Comparison of ENCODE assay signal across 8 cellular contexts in the genomic region with DNA sequence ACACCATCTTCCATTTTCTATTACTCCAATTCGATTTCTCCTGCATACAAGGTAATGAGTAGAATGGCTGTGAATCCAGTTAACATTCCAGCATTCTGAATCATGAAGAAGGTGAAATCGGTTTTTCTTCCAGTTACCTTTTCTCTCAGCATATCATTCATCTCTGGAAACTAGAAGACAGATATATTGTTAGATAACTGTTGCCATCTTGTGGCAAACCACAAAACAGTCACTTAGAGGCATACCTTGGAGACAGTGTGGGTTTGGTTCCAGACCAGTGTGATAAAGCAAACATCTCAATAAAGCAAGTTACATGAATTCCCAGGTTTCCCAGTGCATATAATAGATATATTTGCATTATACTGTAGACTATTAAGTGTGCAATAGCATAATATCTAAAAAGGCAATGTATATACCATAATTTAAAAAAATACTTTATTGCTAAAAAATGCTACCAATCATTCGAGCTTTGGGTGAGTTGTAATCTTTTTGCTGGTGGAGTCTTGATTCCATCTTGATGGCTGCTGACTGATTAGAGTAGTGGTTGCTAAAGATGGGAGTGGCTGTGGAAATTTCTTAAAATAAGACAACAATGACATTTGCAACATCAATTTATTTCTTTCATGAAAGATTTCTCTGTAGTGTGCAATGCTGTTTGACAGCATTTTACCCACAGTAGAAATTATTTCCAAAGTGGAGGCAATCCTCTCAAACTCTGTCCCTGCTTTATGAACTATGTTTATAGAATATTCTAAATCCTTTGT.
DNase-seq lines count a peak whose midpoint lies in the region; ATAC-seq, FAIRE-seq and TF ChIP-seq lines count a peak whose summit lies in the region.

No MANE protein-coding gene starts in this region.

- H3K9me2 ChIP-seq in OCI-LY7 (ENCODE audit: insufficient read depth, low read length) (no peaks in the 10 kb centered on the region), neural cell (ENCODE audit: insufficient read depth, low read length) (no peaks in the 10 kb centered on the region)

- no peaks in the 10 kb centered on the region; the same call in 1 of the 2 replicates for H4K20me1 ChIP-seq in OCI-LY7 (ENCODE audit: insufficient read depth, low read length)
- H4K20me1 ChIP-seq in neural cell (ENCODE audit: insufficient read depth) = no peaks in the 10 kb centered on the region

- WGBS in endodermal cell (ENCODE audit: insufficient coverage in 1 of 2, insufficient read length in 1 of 2), 2 experiments = 68% methylated on average over 3 of the region's 3 CpGs; no CpG with 5 or more reads in 1 of the 2 experiments

- POLR2A ChIA-PET in OCI-LY7 (lab: Charles Lee) = no interaction called here

- no peak for FAIRE-seq in HTR-8/SVneo (lab: Jason Lieb, UNC)

- H3K4me1 Mint-ChIP-seq in endodermal cell = peaks cover 3% of the 10 kb centered on the region

- no peak overlapping the region for H2AFZ ChIP-seq in OCI-LY7 (ENCODE audit: low read length)
- no peak overlapping the region for H2AFZ ChIP-seq in neural cell (ENCODE audit: low read depth, low read length)

- H3K27ac Mint-ChIP-seq in endodermal cell = no peak overlapping the region

- H3K4me2 ChIP-seq in OCI-LY7 (ENCODE audit: low read length) (no peak overlapping the region), neural cell (ENCODE audit: low read length) (no peak overlapping the region)

- peak; percentile 80 for ATAC-seq in GM21619 (IDR thresholded peaks at IDR 0.05; ENCODE audit: unreplicated experiment)

- TF ChIP-seq RAD21 in neural cell (conservative IDR thresholded peaks at IDR 0.05) = peak; percentile 97

- no peaks in the 10 kb centered on the region for H3K27me3 Mint-ChIP-seq in endodermal cell (ENCODE audit: insufficient read depth)

- intact Hi-C loops in OCI-LY7 (cut with micrococcal nuclease; ENCODE audit: unreplicated experiment) = no loop called here

- H3K4me3 ChIP-seq in OCI-LY7 (ENCODE audit: low read depth, low read length, poor library complexity, severe bottlenecking) (no peak overlapping the region), endodermal cell (ENCODE audit: low read length) (no peak overlapping the region), neural cell (ENCODE audit: low read length) (no peak overlapping the region)

- no peaks in the 10 kb centered on the region for H3K9me3 Mint-ChIP-seq in endodermal cell

- peaks cover 18% of the 10 kb centered on the region; the same call in 1 of the 2 replicates for H3K36me3 ChIP-seq in OCI-LY7 (ENCODE audit: insufficient read depth, low read length)
- peaks cover 22% of the 10 kb centered on the region for H3K36me3 ChIP-seq in endodermal cell (ENCODE audit: control insufficient read depth, insufficient read depth, low read length)
- no peaks in the 10 kb centered on the region for H3K36me3 ChIP-seq in neural cell (ENCODE audit: insufficient read depth, low read length)

- no peaks in the 10 kb centered on the region for H3K79me2 ChIP-seq in OCI-LY7 (ENCODE audit: insufficient read depth, low read depth, low read length)
- no peaks in the 10 kb centered on the region for H3K79me2 ChIP-seq in neural cell (replicated peaks; ENCODE audit: insufficient read depth, low read length)

- peaks cover 17% of the 10 kb centered on the region for H3K36me3 Mint-ChIP-seq in endodermal cell (ENCODE audit: low read depth)

- TF ChIP-seq EP300 in neural cell (conservative IDR thresholded peaks at IDR 0.05; ENCODE audit: poor library complexity, severe bottlenecking) = no peak

- BruUV-seq in OCI-LY7 (replicated peaks; lab: Mats Ljungman, UMichigan) = no TSS peak

- TF ChIP-seq CTCF in OCI-LY7 (conservative IDR thresholded peaks at IDR 0.05; ENCODE audit: low read length) (peak; percentile 77), endodermal cell (conservative IDR thresholded peaks at IDR 0.05) (peak; percentile 77), neural cell (IDR thresholded peaks at IDR 0.05; ENCODE audit: poor library complexity, severe bottlenecking) (peak; percentile 89)

- H3K27me3 ChIP-seq in endodermal cell (ENCODE audit: control insufficient read depth, insufficient read depth, low read length, poor library complexity, severe bottlenecking) = no peaks in the 10 kb centered on the region
- no peaks in the 10 kb centered on the region for H3K27me3 ChIP-seq in neural cell (ENCODE audit: insufficient read depth, low read depth, low read length)

- H3K9ac ChIP-seq in endodermal cell (ENCODE audit: extremely low read depth, low read length, poor library complexity, severe bottlenecking) = no peak overlapping the region
- no peak overlapping the region for H3K9ac ChIP-seq in neural cell (ENCODE audit: low read length)

- H3K4me1 ChIP-seq in OCI-LY7 (ENCODE audit: insufficient read depth, low read length, poor library complexity, severe bottlenecking) (no peaks in the 10 kb centered on the region), endodermal cell (ENCODE audit: control insufficient read depth, insufficient read depth, low read length) (no peaks in the 10 kb centered on the region)

- CTCF ChIA-PET in OCI-LY7 (lab: Charles Lee; ENCODE audit: unreplicated experiment) = no interaction called here

- DNase-seq in stimulated activated CD4-positive, alpha-beta T cell treated with anti-CD3 and anti-CD28 coated beads, Interleukin-4, amount 100 ng/mL, for 24 hours = peak; percentile 7
- DNase-seq in stimulated activated CD4-positive, alpha-beta T cell treated with anti-CD3 and anti-CD28 coated beads, Interleukin-4, amount 100 ng/mL, for 4 hours = no peak
- DNase-seq in HTR-8/SVneo (ENCODE audit: insufficient read length, low spot score) = peak; percentile 22
- DNase-seq in OCI-LY7 (ENCODE audit: low spot score) = peak; percentile 46
- no peak for DNase-seq in endodermal cell
- no peak for DNase-seq in stimulated activated CD8-positive, alpha-beta memory T cell treated with anti-CD3 and anti-CD28 coated beads, Interleukin-4, amount 100 ng/mL, for 48 hours

- H3K27ac ChIP-seq in OCI-LY7 (ENCODE audit: low read depth, low read length, poor library complexity, severe bottlenecking) (no peak overlapping the region), endodermal cell (ENCODE audit: low read depth, low read length) (no peak overlapping the region), neural cell (ENCODE audit: low read length) (no peak overlapping the region)

- no peak overlapping the region for H3K4me3 Mint-ChIP-seq in endodermal cell

- H3F3A ChIP-seq in neural cell (ENCODE audit: insufficient read depth, low read length, poor library complexity, severe bottlenecking) = no peaks in the 10 kb centered on the region

- H3K9me3 ChIP-seq in OCI-LY7 (ENCODE audit: low read length) = no peaks in the 10 kb centered on the region
- H3K9me3 ChIP-seq in endodermal cell (ENCODE audit: control insufficient read depth, low read length) = no peaks in the 10 kb centered on the region
- no peaks in the 10 kb centered on the region for H3K9me3 ChIP-seq in neural cell (ENCODE audit: low read length)

TF ChIP-seq in neural cell, 6 proteins besides CTCF, POLR2A, EP300 and RAD21:
- TF ChIP-seq SMC3 (conservative IDR thresholded peaks at IDR 0.05; ENCODE audit: poor library complexity) = peak; percentile 96
- no peak for TF ChIP-seq MXI1 (conservative IDR thresholded peaks at IDR 0.05; ENCODE audit: poor library complexity, severe bottlenecking)
- no peak for TF ChIP-seq POLR2AphosphoS5 (IDR thresholded peaks at IDR 0.05)
- peak; percentile 40 for TF ChIP-seq REST (IDR thresholded peaks at IDR 0.05; ENCODE audit: borderline replicate concordance)
- no peak for TF ChIP-seq EZH2 (IDR thresholded peaks at IDR 0.05; ENCODE audit: borderline replicate concordance, insufficient read depth, low read length, poor library complexity, severe bottlenecking)

Comparison
In these comparisons a context has a peak if more than half of its experiments do, and no peak if none do; other contexts are left out.
1. DNase-seq: peak in stimulated activated CD4-positive, alpha-beta T cell treated with anti-CD3 and anti-CD28 coated beads, Interleukin-4, amount 100 ng/mL, for 24 hours (single experiment), HTR-8/SVneo (single experiment) and OCI-LY7 (single experiment); none in stimulated activated CD4-positive, alpha-beta T cell treated with anti-CD3 and anti-CD28 coated beads, Interleukin-4, amount 100 ng/mL, for 4 hours (0 of 2), endodermal cell (single experiment) and stimulated activated CD8-positive, alpha-beta memory T cell treated with anti-CD3 and anti-CD28 coated beads, Interleukin-4, amount 100 ng/mL, for 48 hours (single experiment).
2. Peak in every context shown above with its lines, with median percentiles within 50 percentile points of each other: CTCF ChIP-seq.